ENCODE assay signal across 1 cellular context in the genomic region with DNA sequence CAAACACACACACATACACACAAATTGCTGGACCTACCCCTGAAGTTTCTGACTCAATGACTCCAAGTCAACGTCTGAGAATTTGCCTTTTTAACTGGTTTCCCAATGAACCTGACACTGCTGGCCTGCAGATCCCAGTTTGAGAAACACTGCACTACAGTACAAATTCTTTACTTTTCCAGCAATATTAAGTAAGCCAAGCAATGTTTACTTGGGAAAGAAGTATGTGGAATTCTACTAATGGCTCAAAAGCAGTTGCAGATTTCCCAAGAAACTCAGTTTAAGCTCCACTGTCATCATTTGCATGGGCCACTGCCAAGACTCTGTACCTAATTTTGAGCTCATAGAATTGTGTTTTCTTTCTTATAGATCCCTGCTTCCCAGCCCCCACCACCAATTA.
TF ChIP-seq lines count a peak whose summit lies in the region.

No MANE protein-coding gene starts in this region.

TF ChIP-seq in GM23338, 12 proteins besides CTCF, POLR2A, EP300 and RAD21:
- TF ChIP-seq CREB1 (CRISPR knock-in tag; IDR thresholded peaks at IDR 0.05; ENCODE audit: low read depth) (no peak), ZNF331 (CRISPR knock-in tag; IDR thresholded peaks at IDR 0.05; ENCODE audit: low read depth) (no peak), ZNF114 (CRISPR knock-in tag; IDR thresholded peaks at IDR 0.05) (no peak), EZH2 (IDR thresholded peaks at IDR 0.05; ENCODE audit: low read depth, unreplicated experiment) (no peak), JUNB (IDR thresholded peaks at IDR 0.05; ENCODE audit: unreplicated experiment) (no peak)
- TF ChIP-seq, protein P1, sequence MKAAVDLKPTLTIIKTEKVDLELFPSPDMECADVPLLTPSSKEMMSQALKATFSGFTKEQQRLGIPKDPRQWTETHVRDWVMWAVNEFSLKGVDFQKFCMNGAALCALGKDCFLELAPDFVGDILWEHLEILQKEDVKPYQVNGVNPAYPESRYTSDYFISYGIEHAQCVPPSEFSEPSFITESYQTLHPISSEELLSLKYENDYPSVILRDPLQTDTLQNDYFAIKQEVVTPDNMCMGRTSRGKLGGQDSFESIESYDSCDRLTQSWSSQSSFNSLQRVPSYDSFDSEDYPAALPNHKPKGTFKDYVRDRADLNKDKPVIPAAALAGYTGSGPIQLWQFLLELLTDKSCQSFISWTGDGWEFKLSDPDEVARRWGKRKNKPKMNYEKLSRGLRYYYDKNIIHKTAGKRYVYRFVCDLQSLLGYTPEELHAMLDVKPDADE (IDR thresholded peaks at IDR 0.05): no peak
- TF ChIP-seq, protein P2, sequence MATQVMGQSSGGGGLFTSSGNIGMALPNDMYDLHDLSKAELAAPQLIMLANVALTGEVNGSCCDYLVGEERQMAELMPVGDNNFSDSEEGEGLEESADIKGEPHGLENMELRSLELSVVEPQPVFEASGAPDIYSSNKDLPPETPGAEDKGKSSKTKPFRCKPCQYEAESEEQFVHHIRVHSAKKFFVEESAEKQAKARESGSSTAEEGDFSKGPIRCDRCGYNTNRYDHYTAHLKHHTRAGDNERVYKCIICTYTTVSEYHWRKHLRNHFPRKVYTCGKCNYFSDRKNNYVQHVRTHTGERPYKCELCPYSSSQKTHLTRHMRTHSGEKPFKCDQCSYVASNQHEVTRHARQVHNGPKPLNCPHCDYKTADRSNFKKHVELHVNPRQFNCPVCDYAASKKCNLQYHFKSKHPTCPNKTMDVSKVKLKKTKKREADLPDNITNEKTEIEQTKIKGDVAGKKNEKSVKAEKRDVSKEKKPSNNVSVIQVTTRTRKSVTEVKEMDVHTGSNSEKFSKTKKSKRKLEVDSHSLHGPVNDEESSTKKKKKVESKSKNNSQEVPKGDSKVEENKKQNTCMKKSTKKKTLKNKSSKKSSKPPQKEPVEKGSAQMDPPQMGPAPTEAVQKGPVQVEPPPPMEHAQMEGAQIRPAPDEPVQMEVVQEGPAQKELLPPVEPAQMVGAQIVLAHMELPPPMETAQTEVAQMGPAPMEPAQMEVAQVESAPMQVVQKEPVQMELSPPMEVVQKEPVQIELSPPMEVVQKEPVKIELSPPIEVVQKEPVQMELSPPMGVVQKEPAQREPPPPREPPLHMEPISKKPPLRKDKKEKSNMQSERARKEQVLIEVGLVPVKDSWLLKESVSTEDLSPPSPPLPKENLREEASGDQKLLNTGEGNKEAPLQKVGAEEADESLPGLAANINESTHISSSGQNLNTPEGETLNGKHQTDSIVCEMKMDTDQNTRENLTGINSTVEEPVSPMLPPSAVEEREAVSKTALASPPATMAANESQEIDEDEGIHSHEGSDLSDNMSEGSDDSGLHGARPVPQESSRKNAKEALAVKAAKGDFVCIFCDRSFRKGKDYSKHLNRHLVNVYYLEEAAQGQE (IDR thresholded peaks at IDR 0.05; ENCODE audit: unreplicated experiment): no peak
- TF ChIP-seq, protein P3, sequence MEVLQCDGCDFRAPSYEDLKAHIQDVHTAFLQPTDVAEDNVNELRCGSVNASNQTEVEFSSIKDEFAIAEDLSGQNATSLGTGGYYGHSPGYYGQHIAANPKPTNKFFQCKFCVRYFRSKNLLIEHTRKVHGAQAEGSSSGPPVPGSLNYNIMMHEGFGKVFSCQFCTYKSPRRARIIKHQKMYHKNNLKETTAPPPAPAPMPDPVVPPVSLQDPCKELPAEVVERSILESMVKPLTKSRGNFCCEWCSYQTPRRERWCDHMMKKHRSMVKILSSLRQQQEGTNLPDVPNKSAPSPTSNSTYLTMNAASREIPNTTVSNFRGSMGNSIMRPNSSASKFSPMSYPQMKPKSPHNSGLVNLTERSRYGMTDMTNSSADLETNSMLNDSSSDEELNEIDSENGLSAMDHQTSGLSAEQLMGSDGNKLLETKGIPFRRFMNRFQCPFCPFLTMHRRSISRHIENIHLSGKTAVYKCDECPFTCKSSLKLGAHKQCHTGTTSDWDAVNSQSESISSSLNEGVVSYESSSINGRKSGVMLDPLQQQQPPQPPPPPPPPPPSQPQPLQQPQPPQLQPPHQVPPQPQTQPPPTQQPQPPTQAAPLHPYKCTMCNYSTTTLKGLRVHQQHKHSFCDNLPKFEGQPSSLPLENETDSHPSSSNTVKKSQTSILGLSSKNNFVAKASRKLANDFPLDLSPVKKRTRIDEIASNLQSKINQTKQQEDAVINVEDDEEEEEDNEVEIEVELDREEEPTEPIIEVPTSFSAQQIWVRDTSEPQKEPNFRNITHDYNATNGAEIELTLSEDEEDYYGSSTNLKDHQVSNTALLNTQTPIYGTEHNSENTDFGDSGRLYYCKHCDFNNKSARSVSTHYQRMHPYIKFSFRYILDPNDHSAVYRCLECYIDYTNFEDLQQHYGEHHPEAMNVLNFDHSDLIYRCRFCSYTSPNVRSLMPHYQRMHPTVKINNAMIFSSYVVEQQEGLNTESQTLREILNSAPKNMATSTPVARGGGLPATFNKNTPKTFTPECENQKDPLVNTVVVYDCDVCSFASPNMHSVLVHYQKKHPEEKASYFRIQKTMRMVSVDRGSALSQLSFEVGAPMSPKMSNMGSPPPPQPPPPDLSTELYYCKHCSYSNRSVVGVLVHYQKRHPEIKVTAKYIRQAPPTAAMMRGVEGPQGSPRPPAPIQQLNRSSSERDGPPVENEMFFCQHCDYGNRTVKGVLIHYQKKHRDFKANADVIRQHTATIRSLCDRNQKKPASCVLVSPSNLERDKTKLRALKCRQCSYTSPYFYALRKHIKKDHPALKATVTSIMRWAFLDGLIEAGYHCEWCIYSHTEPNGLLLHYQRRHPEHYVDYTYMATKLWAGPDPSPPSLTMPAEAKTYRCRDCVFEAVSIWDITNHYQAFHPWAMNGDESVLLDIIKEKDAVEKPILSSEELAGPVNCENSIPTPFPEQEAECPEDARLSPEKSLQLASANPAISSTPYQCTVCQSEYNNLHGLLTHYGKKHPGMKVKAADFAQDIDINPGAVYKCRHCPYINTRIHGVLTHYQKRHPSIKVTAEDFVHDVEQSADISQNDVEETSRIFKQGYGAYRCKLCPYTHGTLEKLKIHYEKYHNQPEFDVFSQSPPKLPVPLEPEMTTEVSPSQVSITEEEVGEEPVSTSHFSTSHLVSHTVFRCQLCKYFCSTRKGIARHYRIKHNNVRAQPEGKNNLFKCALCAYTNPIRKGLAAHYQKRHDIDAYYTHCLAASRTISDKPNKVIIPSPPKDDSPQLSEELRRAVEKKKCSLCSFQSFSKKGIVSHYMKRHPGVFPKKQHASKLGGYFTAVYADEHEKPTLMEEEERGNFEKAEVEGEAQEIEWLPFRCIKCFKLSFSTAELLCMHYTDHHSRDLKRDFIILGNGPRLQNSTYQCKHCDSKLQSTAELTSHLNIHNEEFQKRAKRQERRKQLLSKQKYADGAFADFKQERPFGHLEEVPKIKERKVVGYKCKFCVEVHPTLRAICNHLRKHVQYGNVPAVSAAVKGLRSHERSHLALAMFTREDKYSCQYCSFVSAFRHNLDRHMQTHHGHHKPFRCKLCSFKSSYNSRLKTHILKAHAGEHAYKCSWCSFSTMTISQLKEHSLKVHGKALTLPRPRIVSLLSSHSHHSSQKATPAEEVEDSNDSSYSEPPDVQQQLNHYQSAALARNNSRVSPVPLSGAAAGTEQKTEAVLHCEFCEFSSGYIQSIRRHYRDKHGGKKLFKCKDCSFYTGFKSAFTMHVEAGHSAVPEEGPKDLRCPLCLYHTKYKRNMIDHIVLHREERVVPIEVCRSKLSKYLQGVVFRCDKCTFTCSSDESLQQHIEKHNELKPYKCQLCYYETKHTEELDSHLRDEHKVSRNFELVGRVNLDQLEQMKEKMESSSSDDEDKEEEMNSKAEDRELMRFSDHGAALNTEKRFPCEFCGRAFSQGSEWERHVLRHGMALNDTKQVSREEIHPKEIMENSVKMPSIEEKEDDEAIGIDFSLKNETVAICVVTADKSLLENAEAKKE (CRISPR knock-in tag; IDR thresholded peaks at IDR 0.05): no peak
